In the genomic region with DNA sequence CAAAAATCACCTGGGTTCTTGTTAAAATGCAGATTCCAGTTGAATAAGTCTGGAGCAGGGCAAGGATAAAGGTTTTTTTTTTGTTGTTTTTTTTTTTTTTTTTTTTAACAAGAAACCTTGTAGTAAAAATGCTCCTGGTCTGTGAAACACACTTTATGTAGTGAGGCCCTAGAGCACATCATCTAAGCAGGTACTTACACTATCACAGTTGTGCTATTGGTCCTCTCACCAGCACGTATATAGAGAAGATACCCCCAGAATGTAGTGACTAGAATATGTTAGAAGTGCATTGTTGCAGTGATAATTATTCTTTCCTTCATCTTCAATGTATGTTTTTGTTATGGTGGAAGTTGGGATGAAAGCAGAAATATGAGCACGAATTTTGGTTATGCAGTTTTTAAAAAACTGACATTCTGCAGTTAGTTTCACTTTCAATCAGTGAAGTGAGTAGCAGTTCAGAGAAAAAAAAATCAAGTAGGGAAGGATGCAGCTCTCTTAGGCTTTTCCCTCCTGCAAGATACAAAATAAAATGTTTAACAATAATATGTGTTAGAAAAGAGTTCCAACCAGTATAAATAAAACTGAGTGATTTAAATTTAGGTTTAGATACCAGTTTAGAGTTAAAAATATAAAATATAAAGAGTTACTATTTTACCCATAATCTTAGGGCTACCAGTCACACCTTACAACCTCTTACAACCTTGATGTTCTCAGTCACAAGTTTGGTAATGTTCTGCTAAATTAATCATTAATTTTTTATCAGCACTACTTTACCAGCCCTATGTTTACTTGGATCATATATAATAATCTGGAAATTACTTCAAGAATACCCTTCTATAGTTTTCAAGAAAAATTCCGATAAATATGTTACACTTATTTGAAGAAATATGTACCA, we compare ENCODE assay signal across 10 cellular contexts. TPM values are rescaled to one million over a fixed set of nuclear protein-coding genes. Genes with fewer than 3 reads are reported as not detected.
DNase-seq lines count a peak whose midpoint lies in the region; ATAC-seq and TF ChIP-seq lines count a peak whose summit lies in the region.
"Had no signal": no experiment of that assay in that cellular context is flagged by ENCODE, and none has a peak within 500 bp of the region (broad histone marks: within the 10 kb centered on the region; RNA-seq: fewer than 3 reads in every experiment).

No MANE protein-coding gene starts in this region.

- ATAC-seq in activated naive CD8-positive, alpha-beta T cell treated with anti-CD3 and anti-CD28 coated beads, Interleukin-2, amount 10 ng/mL, durations not matched to agents 7 days and 5 days (ENCODE audit: low read depth) = no peak
- ATAC-seq in HG02759 (IDR thresholded peaks at IDR 0.05; ENCODE audit: unreplicated experiment) = peak; percentile 53
- no peak for ATAC-seq in GM18520 (IDR thresholded peaks at IDR 0.05; ENCODE audit: unreplicated experiment)
- no peak for ATAC-seq in CD4-positive, alpha-beta T cell (ENCODE audit: poor library complexity)

- H3K36me3 Mint-ChIP-seq in activated naive CD8-positive, alpha-beta T cell treated with anti-CD3 and anti-CD28 coated beads, Interleukin-2, amount 10 ng/mL, durations not matched to agents 7 days and 5 days = no peaks in the 10 kb centered on the region
- no peaks in the 10 kb centered on the region for H3K36me3 Mint-ChIP-seq in activated naive CD8-positive, alpha-beta T cell treated with anti-CD3 and anti-CD28 coated beads for 36 hours
- H3K36me3 Mint-ChIP-seq in CD4-positive, alpha-beta T cell (ENCODE audit: low read depth) = no peaks in the 10 kb centered on the region

- H3K36me3 ChIP-seq in OCI-LY3 (replicated peaks; ENCODE audit: low read depth, low read length) = no peaks in the 10 kb centered on the region
- H3K36me3 ChIP-seq in stomach smooth muscle (ENCODE audit: control insufficient read depth in 2 of 2, insufficient read depth in 2 of 2, low read length in 2 of 2) = no peaks in the 10 kb centered on the region
- H3K36me3 ChIP-seq: thoracic aorta had no signal

- TF ChIP-seq CTCF in OCI-LY3 (IDR thresholded peaks at IDR 0.05; ENCODE audit: low read depth, low read length) = no peak
- TF ChIP-seq CTCF in CD4-positive, alpha-beta T cell (IDR thresholded peaks at IDR 0.05) = no peak

- H3K4me3 ChIP-seq in OCI-LY3 (ENCODE audit: low read length) (peak overlapping the region; percentile 72), stomach smooth muscle (ENCODE audit: low read length in 2 of 2) (peak overlapping the region; percentile 40 to 52)
- H3K4me3 ChIP-seq: thoracic aorta had no signal

- H3K9ac ChIP-seq in OCI-LY3 (ENCODE audit: low read length) (0 out of 2 replicates have a peak overlapping the region, but pooled peaks have one; percentile 10), stomach smooth muscle (ENCODE audit: low read length in 2 of 2) (no peak overlapping the region)

- H3K4me1 ChIP-seq in OCI-LY3 (ENCODE audit: low read length) (peaks cover 34% of the 10 kb centered on the region), stomach smooth muscle (ENCODE audit: control insufficient read depth, insufficient read depth, low read length) (no peaks in the 10 kb centered on the region)

- intact Hi-C loops in CD4-positive, alpha-beta T cell (cut with DNase I, micrococcal nuclease) = no loop called here

- no peaks in the 10 kb centered on the region for H3K27me3 ChIP-seq in OCI-LY3 (ENCODE audit: low read depth, low read length)
- no peaks in the 10 kb centered on the region for H3K27me3 ChIP-seq in stomach smooth muscle (ENCODE audit: control insufficient read depth in 1 of 2, insufficient read depth in 2 of 2, low read length in 2 of 2)
- no peaks in the 10 kb centered on the region for H3K27me3 ChIP-seq in CD4-positive, alpha-beta T cell (ENCODE audit: control insufficient read depth, insufficient read depth, low read length)

- peaks cover 3% of the 10 kb centered on the region for H3K4me1 Mint-ChIP-seq in activated naive CD8-positive, alpha-beta T cell treated with anti-CD3 and anti-CD28 coated beads, Interleukin-2, amount 10 ng/mL, durations not matched to agents 7 days and 5 days
- peaks cover 3% of the 10 kb centered on the region for H3K4me1 Mint-ChIP-seq in activated naive CD8-positive, alpha-beta T cell treated with anti-CD3 and anti-CD28 coated beads for 36 hours
- H3K4me1 Mint-ChIP-seq in CD4-positive, alpha-beta T cell (ENCODE audit: low read depth) = peaks cover 13% of the 10 kb centered on the region

- H3K9me3 ChIP-seq in OCI-LY3 (ENCODE audit: insufficient read depth, low read length) (no peaks in the 10 kb centered on the region), stomach smooth muscle (ENCODE audit: control insufficient read depth in 2 of 2, low read length in 2 of 2) (no peaks in the 10 kb centered on the region)
- no peaks in the 10 kb centered on the region for H3K9me3 ChIP-seq in CD4-positive, alpha-beta T cell (ENCODE audit: control insufficient read depth, low read length)
- H3K9me3 ChIP-seq: thoracic aorta had no signal

- POLR2A ChIA-PET in activated naive CD8-positive, alpha-beta T cell treated with anti-CD3 and anti-CD28 coated beads, Interleukin-2, amount 10 ng/mL, durations not matched to agents 7 days and 5 days (lab: Charles Lee) = no interaction called here
- POLR2A ChIA-PET in CD4-positive, alpha-beta T cell (lab: Charles Lee) = no interaction called here

- H3K79me2 ChIP-seq in OCI-LY3 (ENCODE audit: low read length) = no peaks in the 10 kb centered on the region

- peak overlapping the region; percentile 69 for H3K4me3 Mint-ChIP-seq in activated naive CD8-positive, alpha-beta T cell treated with anti-CD3 and anti-CD28 coated beads, Interleukin-2, amount 10 ng/mL, durations not matched to agents 7 days and 5 days
- no peak overlapping the region for H3K4me3 Mint-ChIP-seq in activated naive CD8-positive, alpha-beta T cell treated with anti-CD3 and anti-CD28 coated beads for 36 hours
- no peak overlapping the region for H3K4me3 Mint-ChIP-seq in CD4-positive, alpha-beta T cell

- H3K27ac Mint-ChIP-seq in activated naive CD8-positive, alpha-beta T cell treated with anti-CD3 and anti-CD28 coated beads, Interleukin-2, amount 10 ng/mL, durations not matched to agents 7 days and 5 days = no peak overlapping the region
- no peak overlapping the region for H3K27ac Mint-ChIP-seq in activated naive CD8-positive, alpha-beta T cell treated with anti-CD3 and anti-CD28 coated beads for 36 hours
- H3K27ac Mint-ChIP-seq in CD4-positive, alpha-beta T cell = no peak overlapping the region

- no peak overlapping the region; the same call in 1 of the 2 replicates for H3K27ac ChIP-seq in OCI-LY3 (ENCODE audit: low read length)
- H3K27ac ChIP-seq in stomach smooth muscle (ENCODE audit: low read length) = no peak overlapping the region
- no peak overlapping the region for H3K27ac ChIP-seq in CD4-positive, alpha-beta T cell (ENCODE audit: low read depth, low read length)
- H3K27ac ChIP-seq: thoracic aorta had no signal

- CTCF ChIA-PET in CD4-positive, alpha-beta T cell (lab: Charles Lee) = no interaction called here

- H4K20me1 ChIP-seq in OCI-LY3 (ENCODE audit: insufficient read depth, low read length) = no peaks in the 10 kb centered on the region

- no peaks in the 10 kb centered on the region for H3K9me3 Mint-ChIP-seq in activated naive CD8-positive, alpha-beta T cell treated with anti-CD3 and anti-CD28 coated beads, Interleukin-2, amount 10 ng/mL, durations not matched to agents 7 days and 5 days
- H3K9me3 Mint-ChIP-seq in activated naive CD8-positive, alpha-beta T cell treated with anti-CD3 and anti-CD28 coated beads for 36 hours = no peaks in the 10 kb centered on the region
- H3K9me3 Mint-ChIP-seq in CD4-positive, alpha-beta T cell = peaks cover 2% of the 10 kb centered on the region

- no peak for DNase-seq in activated naive CD8-positive, alpha-beta T cell treated with anti-CD3 and anti-CD28 coated beads, Interleukin-2, amount 10 ng/mL, durations not matched to agents 7 days and 5 days
- no peak for DNase-seq in activated naive CD8-positive, alpha-beta T cell treated with anti-CD3 and anti-CD28 coated beads for 36 hours
- no peak for DNase-seq in C1 segment of cervical spinal cord (lab: John Stamatoyannopoulos, UW)
- no peak for DNase-seq in CD4-positive, alpha-beta T cell
- DNase-seq: small intestine had no signal

- peak overlapping the region; percentile 85 for H3K4me2 ChIP-seq in OCI-LY3 (ENCODE audit: low read length)

- H2AFZ ChIP-seq in OCI-LY3 (ENCODE audit: low read depth, low read length) = peak overlapping the region; percentile 74

- H3K27me3 Mint-ChIP-seq in activated naive CD8-positive, alpha-beta T cell treated with anti-CD3 and anti-CD28 coated beads, Interleukin-2, amount 10 ng/mL, durations not matched to agents 7 days and 5 days = no peaks in the 10 kb centered on the region
- H3K27me3 Mint-ChIP-seq in activated naive CD8-positive, alpha-beta T cell treated with anti-CD3 and anti-CD28 coated beads for 36 hours = no peaks in the 10 kb centered on the region
- H3K27me3 Mint-ChIP-seq in CD4-positive, alpha-beta T cell = no peaks in the 10 kb centered on the region

RNA-seq across cellular contexts. Expression of a gene that starts 9.2 kb away (rescaled TPM):
- total RNA-seq in activated naive CD8-positive, alpha-beta T cell treated with anti-CD3 and anti-CD28 coated beads, Interleukin-2, amount 10 ng/mL, durations not matched to agents 7 days and 5 days = not detected
- total RNA-seq in activated naive CD8-positive, alpha-beta T cell treated with anti-CD3 and anti-CD28 coated beads for 36 hours = not detected
- total RNA-seq in CD4-positive, alpha-beta T cell = not detected
- total RNA-seq: thoracic aorta had no signal

RNA-seq across cellular contexts. Expression of a gene that starts 14.6 kb away (rescaled TPM):
- total RNA-seq in activated naive CD8-positive, alpha-beta T cell treated with anti-CD3 and anti-CD28 coated beads, Interleukin-2, amount 10 ng/mL, durations not matched to agents 7 days and 5 days = not detected
- not detected for total RNA-seq in activated naive CD8-positive, alpha-beta T cell treated with anti-CD3 and anti-CD28 coated beads for 36 hours
- not detected for total RNA-seq in CD4-positive, alpha-beta T cell
- total RNA-seq: thoracic aorta had no signal

RNA-seq across cellular contexts. Expression of a gene that starts 43.2 kb away (rescaled TPM):
- total RNA-seq in activated naive CD8-positive, alpha-beta T cell treated with anti-CD3 and anti-CD28 coated beads, Interleukin-2, amount 10 ng/mL, durations not matched to agents 7 days and 5 days = not detected
- not detected for total RNA-seq in activated naive CD8-positive, alpha-beta T cell treated with anti-CD3 and anti-CD28 coated beads for 36 hours
- total RNA-seq in CD4-positive, alpha-beta T cell = not detected
- total RNA-seq: thoracic aorta had no signal
